In the genomic region with DNA sequence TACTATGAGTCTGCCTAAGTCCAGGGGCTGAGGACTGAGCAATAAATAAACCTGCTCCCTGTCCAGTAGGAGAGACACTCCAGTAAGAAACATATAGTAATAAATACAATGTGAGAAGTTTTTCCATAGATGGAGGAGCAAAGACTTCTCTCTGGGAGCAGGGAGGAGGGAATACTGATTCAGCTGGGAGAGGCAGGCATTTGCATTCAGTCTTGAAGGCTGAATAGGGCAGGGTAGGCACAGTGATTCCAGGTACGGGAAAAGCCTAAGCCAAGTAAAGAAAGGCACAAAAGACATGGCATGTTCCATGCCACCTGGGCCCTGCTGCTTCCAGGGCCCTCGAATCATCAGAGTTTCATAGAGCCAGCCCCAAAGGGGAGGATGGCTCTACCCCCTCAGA, we compare ENCODE assay signal across 27 cellular contexts.
"Had no signal": no experiment of that assay in that cellular context is flagged by ENCODE, and none has a peak within 500 bp of the region (broad histone marks: within the 10 kb centered on the region; RNA-seq: fewer than 3 reads in every experiment).

No MANE protein-coding gene starts in this region.

- H3K36me3 ChIP-seq: stomach, suprapubic skin, thoracic aorta, thyroid gland, tibial artery, tibial nerve, transverse colon, upper lobe of left lung, upper lobe of right lung, uterus, vagina had no signal

- H3K27ac ChIP-seq: stomach, suprapubic skin, testis, thoracic aorta, thyroid gland, tibial artery, tibial nerve, transverse colon, upper lobe of left lung, upper lobe of right lung, uterus, vagina had no signal

- H3K9me3 Mint-ChIP-seq: stimulated activated effector memory CD8-positive, alpha-beta T cell treated with anti-CD3 and anti-CD28 coated beads, Interleukin-12 subunit alpha, Interleukin-12 subunit beta, amount 100 ng/mL, for 72 hours; stimulated activated memory B cell treated with anti-CD40 and anti-IgM and Interleukin-4, amounts not matched to agents 10 μg/mL and 1 μg/mL and 100 μg/mL, for 72 hours; stimulated activated naive B cell treated with anti-CD40 and anti-IgM and Interleukin-4, amounts not matched to agents 10 μg/mL and 1 μg/mL and 100 μg/mL, for 72 hours; stimulated activated naive CD8-positive, alpha-beta T cell treated with anti-CD3 and anti-CD28 coated beads, Interleukin-15, Interleukin-2, amounts not matched to agents 100 ng/mL and 50 ng/mL, for 24 hours had no signal

- DNase-seq: stimulated activated CD4-positive, alpha-beta T cell treated with anti-CD3 and anti-CD28 coated beads, Interleukin-2, amount 100 ng/mL, for 48 hours; stimulated activated CD4-positive, alpha-beta T cell treated with anti-CD3 and anti-CD28 coated beads, Interleukin-4, amount 100 ng/mL, for 1 hour; stimulated activated CD4-positive, alpha-beta T cell treated with anti-CD3 and anti-CD28 coated beads, Interleukin-4, amount 100 ng/mL, for 24 hours; stimulated activated CD4-positive, alpha-beta T cell treated with anti-CD3 and anti-CD28 coated beads, Interleukin-4, amount 100 ng/mL, for 4 hours; stimulated activated CD8-positive, alpha-beta memory T cell treated with anti-CD3 and anti-CD28 coated beads, Interleukin-4, amount 100 ng/mL, for 48 hours; stimulated activated naive B cell treated with anti-CD40 and anti-IgM and Interleukin-4, amounts not matched to agents 10 μg/mL and 1 μg/mL and 100 μg/mL, for 72 hours; stimulated activated naive CD4-positive, alpha-beta T cell; stimulated activated naive CD4-positive, alpha-beta T cell treated with Interleukin-2 at 50 U/mL for 16 hours; stimulated activated naive CD8-positive, alpha-beta T cell treated with anti-CD3 and anti-CD28 coated beads, Interleukin-15, amount 100 ng/mL, for 72 hours; stimulated activated naive CD8-positive, alpha-beta T cell treated with anti-CD3 and anti-CD28 coated beads, Interleukin-15, Interleukin-2, amounts not matched to agents 100 U/mL and 50 U/mL, for 24 hours; stomach; testis; thyroid gland; tibial artery; transverse colon; trophoblast cell; upper lobe of left lung; upper lobe of right lung; uterus had no signal

- H3K27me3 ChIP-seq: stomach, suprapubic skin, testis, thyroid gland, tibial artery, tibial nerve, transverse colon, upper lobe of left lung, upper lobe of right lung, uterus, vagina had no signal

- H3K36me3 Mint-ChIP-seq: stimulated activated effector memory CD8-positive, alpha-beta T cell treated with anti-CD3 and anti-CD28 coated beads, Interleukin-12 subunit alpha, Interleukin-12 subunit beta, amount 100 ng/mL, for 72 hours; stimulated activated memory B cell treated with anti-CD40 and anti-IgM and Interleukin-4, amounts not matched to agents 10 μg/mL and 1 μg/mL and 100 μg/mL, for 72 hours; stimulated activated naive B cell treated with anti-CD40 and anti-IgM and Interleukin-4, amounts not matched to agents 10 μg/mL and 1 μg/mL and 100 μg/mL, for 72 hours; type B pancreatic cell had no signal

- H3K27me3 Mint-ChIP-seq: stimulated activated naive CD8-positive, alpha-beta T cell treated with anti-CD3 and anti-CD28 coated beads, Interleukin-15, Interleukin-2, amounts not matched to agents 100 ng/mL and 50 ng/mL, for 24 hours; type B pancreatic cell had no signal

- H3K27ac Mint-ChIP-seq: stimulated activated effector memory CD8-positive, alpha-beta T cell treated with anti-CD3 and anti-CD28 coated beads, Interleukin-12 subunit alpha, Interleukin-12 subunit beta, amount 100 ng/mL, for 72 hours; stimulated activated memory B cell treated with anti-CD40 and anti-IgM and Interleukin-4, amounts not matched to agents 10 μg/mL and 1 μg/mL and 100 μg/mL, for 72 hours; stimulated activated naive B cell treated with anti-CD40 and anti-IgM and Interleukin-4, amounts not matched to agents 10 μg/mL and 1 μg/mL and 100 μg/mL, for 72 hours; stimulated activated naive CD8-positive, alpha-beta T cell treated with anti-CD3 and anti-CD28 coated beads, Interleukin-15, Interleukin-2, amounts not matched to agents 100 ng/mL and 50 ng/mL, for 24 hours; type B pancreatic cell had no signal

- H3K4me3 Mint-ChIP-seq: stimulated activated effector memory CD8-positive, alpha-beta T cell treated with anti-CD3 and anti-CD28 coated beads, Interleukin-12 subunit alpha, Interleukin-12 subunit beta, amount 100 ng/mL, for 72 hours; stimulated activated memory B cell treated with anti-CD40 and anti-IgM and Interleukin-4, amounts not matched to agents 10 μg/mL and 1 μg/mL and 100 μg/mL, for 72 hours; stimulated activated naive B cell treated with anti-CD40 and anti-IgM and Interleukin-4, amounts not matched to agents 10 μg/mL and 1 μg/mL and 100 μg/mL, for 72 hours; stimulated activated naive CD8-positive, alpha-beta T cell treated with anti-CD3 and anti-CD28 coated beads, Interleukin-15, amount 100 ng/mL, for 72 hours; stimulated activated naive CD8-positive, alpha-beta T cell treated with anti-CD3 and anti-CD28 coated beads, Interleukin-15, Interleukin-2, amounts not matched to agents 100 ng/mL and 50 ng/mL, for 24 hours; type B pancreatic cell had no signal

- H3K4me1 Mint-ChIP-seq: stimulated activated memory B cell treated with anti-CD40 and anti-IgM and Interleukin-4, amounts not matched to agents 10 μg/mL and 1 μg/mL and 100 μg/mL, for 72 hours had no signal

- H3K9me3 ChIP-seq: stomach, suprapubic skin, testis, thoracic aorta, thyroid gland, tibial artery, tibial nerve, transverse colon, upper lobe of left lung, upper lobe of right lung, uterus, vagina had no signal

- H3K4me3 ChIP-seq: stomach, suprapubic skin, testis, thoracic aorta, thyroid gland, tibial artery, tibial nerve, transverse colon, upper lobe of left lung, upper lobe of right lung, uterus, vagina had no signal

- ATAC-seq: stimulated activated effector memory CD8-positive, alpha-beta T cell treated with anti-CD3 and anti-CD28 coated beads, Interleukin-12 subunit alpha, Interleukin-12 subunit beta, amount 100 ng/mL, for 72 hours; stimulated activated memory B cell treated with anti-CD40 and anti-IgM and Interleukin-4, amounts not matched to agents 10 μg/mL and 1 μg/mL and 100 μg/mL, for 72 hours; stimulated activated naive B cell treated with anti-CD40 and anti-IgM and Interleukin-4, amounts not matched to agents 10 μg/mL and 1 μg/mL and 100 μg/mL, for 72 hours; stimulated activated naive CD8-positive, alpha-beta T cell treated with anti-CD3 and anti-CD28 coated beads, Interleukin-15, amount 100 ng/mL, for 72 hours; stimulated activated naive CD8-positive, alpha-beta T cell treated with anti-CD3 and anti-CD28 coated beads, Interleukin-15, Interleukin-2, amounts not matched to agents 100 U/mL and 50 U/mL, for 24 hours; upper lobe of right lung had no signal

- H3K4me1 ChIP-seq: stomach, testis, thyroid gland, tibial artery, tibial nerve, transverse colon, upper lobe of left lung, upper lobe of right lung, uterus, vagina had no signal
